Comparison of ENCODE assay signal across 19 cellular contexts in genomic region chr4:116275006-116275405, GRCh38.
"Had no signal": no experiment of that assay in that cellular context is flagged by ENCODE, and none has a peak within 500 bp of the region (broad histone marks: within the 10 kb centered on the region; RNA-seq: fewer than 3 reads in every experiment).

No MANE protein-coding gene starts in this region.

- H3K4me3 Mint-ChIP-seq: dendritic cell treated with granulocyte-macrophage colony-stimulating factor and Interleukin-4, amounts not matched to agents 40 ng/mL and 50 ng/mL, for 4 days; effector memory CD8-positive, alpha-beta T cell; immature natural killer cell had no signal

- H2AFZ ChIP-seq: hepatocyte had no signal

- H3K4me3 ChIP-seq: colonic mucosa, esophagus muscularis mucosa, gastroesophageal sphincter, heart left ventricle, hepatocyte, left lung, lower lobe of right lung had no signal

- H3K36me3 Mint-ChIP-seq: immature natural killer cell had no signal

- H3K27ac ChIP-seq: colonic mucosa, esophagus muscularis mucosa, foreskin keratinocyte, gastroesophageal sphincter, heart left ventricle, hepatocyte, left lung, lower lobe of right lung had no signal

- H3K9me3 ChIP-seq: colonic mucosa had no signal

- H3K27me3 ChIP-seq: colonic mucosa, esophagus muscularis mucosa, foreskin keratinocyte, gastroesophageal sphincter, heart left ventricle, hepatocyte, left lung had no signal

- H3K4me1 ChIP-seq: colonic mucosa, esophagus muscularis mucosa, foreskin keratinocyte, gastroesophageal sphincter, heart left ventricle, left lung, lower lobe of right lung had no signal

- H3K9me3 Mint-ChIP-seq: dendritic cell treated with granulocyte-macrophage colony-stimulating factor and Interleukin-4, amounts not matched to agents 40 ng/mL and 50 ng/mL, for 4 days had no signal

- H3K36me3 ChIP-seq: colonic mucosa, esophagus muscularis mucosa, gastroesophageal sphincter, heart left ventricle, left lung, lower lobe of right lung had no signal

- H3K27me3 Mint-ChIP-seq: dendritic cell treated with granulocyte-macrophage colony-stimulating factor and Interleukin-4, amounts not matched to agents 40 ng/mL and 50 ng/mL, for 4 days; effector memory CD8-positive, alpha-beta T cell had no signal

- H3K4me1 Mint-ChIP-seq: immature natural killer cell had no signal

- DNase-seq: colonic mucosa; cortex of kidney; effector CD8-positive, alpha-beta T cell; effector memory CD8-positive, alpha-beta T cell; foreskin keratinocyte; heart left ventricle; hypothalamus; immature natural killer cell; islet precursor cell; left cardiac atrium; left ventricle myocardium superior; lower lobe of right lung; mesenchymal stem cell; midbrain had no signal

- H3K27ac Mint-ChIP-seq: dendritic cell treated with granulocyte-macrophage colony-stimulating factor and Interleukin-4, amounts not matched to agents 40 ng/mL and 50 ng/mL, for 4 days; effector memory CD8-positive, alpha-beta T cell; immature natural killer cell had no signal

- H3K4me2 ChIP-seq: hepatocyte had no signal

- ATAC-seq: effector memory CD8-positive, alpha-beta T cell; foreskin keratinocyte; gastroesophageal sphincter; left cardiac atrium; left lung; left ventricle myocardium superior; lower lobe of right lung had no signal
